ENCODE assay signal across 16 cellular contexts in the genomic region with DNA sequence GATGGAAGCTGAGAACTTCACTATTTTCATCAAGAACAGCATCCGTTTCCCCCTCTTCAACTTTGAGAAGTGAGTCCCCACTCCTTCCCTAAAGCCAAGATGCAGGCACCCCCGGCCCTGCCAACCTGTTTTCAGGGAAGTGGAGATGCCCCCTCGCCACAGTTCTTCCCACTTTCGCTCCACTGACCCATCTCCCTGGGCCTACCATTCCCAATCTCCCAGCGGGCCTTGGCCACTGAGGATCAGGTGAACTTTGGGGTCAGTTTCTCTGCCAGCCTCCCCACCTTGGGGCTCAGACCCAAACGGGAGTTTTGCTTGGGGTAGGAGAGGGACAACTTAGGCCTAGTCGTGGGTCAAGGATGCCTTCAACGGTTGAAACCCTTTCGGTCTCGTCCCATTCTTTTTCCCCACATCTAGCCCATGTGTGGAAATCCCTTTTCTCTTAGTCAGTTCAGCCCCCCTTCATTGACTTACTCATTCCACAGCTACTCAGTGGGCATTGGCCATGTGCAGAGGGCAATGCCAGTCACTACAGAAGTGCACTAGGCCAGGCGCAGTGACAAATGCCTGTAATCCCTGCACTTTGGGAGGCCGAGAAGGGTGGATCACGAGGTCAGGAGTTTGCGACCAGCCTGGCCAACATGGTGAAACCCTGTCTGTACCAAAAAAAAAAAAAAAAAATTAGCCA. TPM values are rescaled to one million over a fixed set of nuclear protein-coding genes. Genes with fewer than 3 reads are reported as not detected.
"Had no signal": no experiment of that assay in that cellular context is flagged by ENCODE, and none has a peak within 500 bp of the region (broad histone marks: within the 10 kb centered on the region; RNA-seq: fewer than 3 reads in every experiment).

No MANE protein-coding gene starts in this region.

- H3K27ac ChIP-seq: tibial nerve, WERI-Rb-1 had no signal

- H3K27ac Mint-ChIP-seq: activated CD8-positive, alpha-beta T cell treated with anti-CD3 and anti-CD28 coated beads, Interleukin-2, amount 10 ng/mL, durations not matched to agents 7 days and 5 days; stimulated activated naive B cell treated with anti-CD40 and anti-IgM and Interleukin-4, amounts not matched to agents 10 μg/mL and 1 μg/mL and 100 μg/mL, for 72 hours had no signal

- H3K4me1 ChIP-seq: adrenal gland had no signal

- H3K9me3 ChIP-seq: adrenal gland, tibial nerve had no signal

- H3K4me3 ChIP-seq: adrenal gland, lung, tibial nerve had no signal

- H3K4me3 Mint-ChIP-seq: activated CD8-positive, alpha-beta T cell treated with anti-CD3 and anti-CD28 coated beads, Interleukin-2, amount 10 ng/mL, durations not matched to agents 7 days and 5 days; stimulated activated naive B cell treated with anti-CD40 and anti-IgM and Interleukin-4, amounts not matched to agents 10 μg/mL and 1 μg/mL and 100 μg/mL, for 72 hours had no signal

- H3K27me3 ChIP-seq: adrenal gland, tibial nerve had no signal

- H3K36me3 ChIP-seq: adrenal gland, tibial nerve, WERI-Rb-1 had no signal

- DNase-seq: activated CD4-positive, alpha-beta T cell treated with anti-CD3 and anti-CD28 coated beads for 4 hours; activated CD8-positive, alpha-beta memory T cell treated with anti-CD3 and anti-CD28 coated beads, Interleukin-2, amount 50 U/mL, for 48 hours; activated CD8-positive, alpha-beta T cell treated with anti-CD3 and anti-CD28 coated beads, Interleukin-2, amount 10 ng/mL, durations not matched to agents 7 days and 5 days; activated naive CD4-positive, alpha-beta T cell treated with Interleukin-2 at 50 U/mL for 16 hours; central memory CD4-positive, alpha-beta T cell; cortex of kidney; effector memory CD4-positive, alpha-beta T cell; midbrain; right cardiac atrium; stimulated activated CD4-positive, alpha-beta T cell treated with anti-CD3 and anti-CD28 coated beads, Interleukin-1b, Interleukin-23, amount 100 ng/mL, for 48 hours; stimulated activated naive B cell treated with anti-CD40 and anti-IgM and Interleukin-4, amounts not matched to agents 10 μg/mL and 1 μg/mL and 100 μg/mL, for 72 hours; WERI-Rb-1 had no signal

RNA-seq across cellular contexts. Expression of a gene that starts 10.6 kb away (rescaled TPM):
- total RNA-seq: activated CD8-positive, alpha-beta T cell treated with anti-CD3 and anti-CD28 coated beads, Interleukin-2, amount 10 ng/mL, durations not matched to agents 7 days and 5 days; right cardiac atrium had no signal
- polyA plus RNA-seq: lung had no signal

RNA-seq across cellular contexts. Expression of a gene that starts 32.2 kb away (rescaled TPM):
- total RNA-seq: activated CD8-positive, alpha-beta T cell treated with anti-CD3 and anti-CD28 coated beads, Interleukin-2, amount 10 ng/mL, durations not matched to agents 7 days and 5 days; adrenal gland; right cardiac atrium; subcutaneous adipose tissue; tibial nerve had no signal
- polyA plus RNA-seq: adrenal gland, right cardiac atrium had no signal
